9 cellular contexts compared by ENCODE assay signal in genomic region chr3:187958432-187959003, GRCh38.
DNase-seq lines count a peak whose midpoint lies in the region; ATAC-seq lines count a peak whose summit lies in the region.
"Had no signal": no experiment of that assay in that cellular context is flagged by ENCODE, and none has a peak within 500 bp of the region (broad histone marks: within the 10 kb centered on the region; RNA-seq: fewer than 3 reads in every experiment).

No MANE protein-coding gene starts in this region.

- peaks cover 5% of the 10 kb centered on the region for H3K36me3 Mint-ChIP-seq in T-helper 2 cell treated with Interferon-gamma antibody and Interleukin-4, amounts not matched to agents 5 μg/mL and 100 μg/mL, for 36 hours (ENCODE audit: low read depth)

- H3K4me3 Mint-ChIP-seq in T-helper 2 cell treated with Interferon-gamma antibody and Interleukin-4, amounts not matched to agents 5 μg/mL and 100 μg/mL, for 36 hours, result peak overlapping the region; percentile 63

- no peak for DNase-seq in T-helper 2 cell treated with Interferon-gamma antibody and Interleukin-4, amounts not matched to agents 5 μg/mL and 100 μg/mL, for 36 hours (ENCODE audit: low spot score)
- peak; percentile 39 for DNase-seq in activated gamma-delta T cell treated with anti-CD3 and anti-CD28 coated beads, Interleukin-2, amount 50 U/mL, for 16 hours (ENCODE audit: low read depth)
- DNase-seq in stimulated activated CD4-positive, alpha-beta T cell treated with anti-CD3 and anti-CD28 coated beads, Interleukin-2, amount 100 ng/mL, for 4 hours (ENCODE audit: low read depth), result peak; percentile 40
- DNase-seq in NCI-H526 treated with DMSO at 0.1 percent for 48 hours (lab: John Stamatoyannopoulos, UW), result no peak
- no peak for DNase-seq in G401 (ENCODE audit: low spot score)
- DNase-seq: NCI-H510A had no signal

- no peaks in the 10 kb centered on the region for H3K27me3 Mint-ChIP-seq in T-helper 2 cell treated with Interferon-gamma antibody and Interleukin-4, amounts not matched to agents 5 μg/mL and 100 μg/mL, for 36 hours (ENCODE audit: low read depth)

- in situ Hi-C loops in G401 (cut with HindIII; ENCODE audit: low sequenced_read_pairs), result no loop called here

- ATAC-seq in GM19372 (IDR thresholded peaks at IDR 0.05; ENCODE audit: low read depth, unreplicated experiment), result peak; percentile 68
- no peak for ATAC-seq in GM21515 (IDR thresholded peaks at IDR 0.05; ENCODE audit: unreplicated experiment)
- no peak for ATAC-seq in GM19455 (IDR thresholded peaks at IDR 0.05; ENCODE audit: unreplicated experiment)

- peaks cover 29% of the 10 kb centered on the region for H3K4me1 Mint-ChIP-seq in T-helper 2 cell treated with Interferon-gamma antibody and Interleukin-4, amounts not matched to agents 5 μg/mL and 100 μg/mL, for 36 hours (ENCODE audit: low read depth)

- H3K9me3 Mint-ChIP-seq in T-helper 2 cell treated with Interferon-gamma antibody and Interleukin-4, amounts not matched to agents 5 μg/mL and 100 μg/mL, for 36 hours, result no peaks in the 10 kb centered on the region

- H3K27ac Mint-ChIP-seq in T-helper 2 cell treated with Interferon-gamma antibody and Interleukin-4, amounts not matched to agents 5 μg/mL and 100 μg/mL, for 36 hours, result peak overlapping the region; percentile 73

Comparison
In these comparisons a context has a peak if more than half of its experiments do, and no peak if none do; other contexts are left out.
1. DNase-seq: peak in activated gamma-delta T cell treated with anti-CD3 and anti-CD28 coated beads, Interleukin-2, amount 50 U/mL, for 16 hours (single experiment) and stimulated activated CD4-positive, alpha-beta T cell treated with anti-CD3 and anti-CD28 coated beads, Interleukin-2, amount 100 ng/mL, for 4 hours (single experiment); none in T-helper 2 cell treated with Interferon-gamma antibody and Interleukin-4, amounts not matched to agents 5 μg/mL and 100 μg/mL, for 36 hours (single experiment), NCI-H526 treated with DMSO at 0.1 percent for 48 hours (single experiment) and G401 (single experiment).